In genomic region chr16:20553493-20553892, GRCh38 we compare ENCODE assay signal across 10 cellular contexts. TPM values are rescaled to one million over a fixed set of nuclear protein-coding genes. Genes with fewer than 3 reads are reported as not detected.
"Had no signal": no experiment of that assay in that cellular context is flagged by ENCODE, and none has a peak within 500 bp of the region (broad histone marks: within the 10 kb centered on the region; RNA-seq: fewer than 3 reads in every experiment).

No MANE protein-coding gene starts in this region.

RNA-seq across cellular contexts. Expression of gene ACSM2B, which starts 22.7 kb away (rescaled TPM):
- total RNA-seq: activated CD4-positive, alpha-beta memory T cell treated with anti-CD3 and anti-CD28 coated beads for 36 hours; cardiac muscle cell; esophagus mucosa; lower lobe of right lung; mesenteric fat pad; sciatic nerve; smooth muscle cell; T-helper 17 cell; transverse colon had no signal
- polyA plus RNA-seq: cardiac muscle cell, neural cell, smooth muscle cell had no signal
